In the genomic region with DNA sequence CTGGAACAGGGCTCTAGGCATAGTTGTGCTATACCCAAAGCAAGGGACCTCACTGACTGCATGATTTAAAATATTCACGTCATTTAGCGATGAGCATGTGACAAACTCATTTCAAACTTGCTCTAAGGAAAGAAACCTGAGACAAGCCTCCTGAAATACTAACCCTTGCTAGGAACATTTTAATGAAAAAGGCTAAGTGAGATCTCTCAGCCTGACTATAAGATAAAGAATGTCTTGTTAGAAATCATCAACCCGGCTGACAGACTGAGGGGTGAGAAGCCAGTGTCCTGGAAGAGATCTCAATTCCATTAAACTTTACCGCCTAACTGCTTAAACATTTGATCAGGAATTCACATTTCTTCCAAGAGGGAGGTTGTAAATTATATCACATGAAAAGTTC, we compare ENCODE assay signal across 35 cellular contexts.
"Had no signal": no experiment of that assay in that cellular context is flagged by ENCODE, and none has a peak within 500 bp of the region (broad histone marks: within the 10 kb centered on the region; RNA-seq: fewer than 3 reads in every experiment).

No MANE protein-coding gene starts in this region.

- H3K9me3 Mint-ChIP-seq: activated B cell treated with CpG ODN at 0.5 μM for 24 hours; activated CD4-positive, alpha-beta memory T cell treated with anti-CD3 and anti-CD28 coated beads for 36 hours; activated CD4-positive, alpha-beta T cell treated with anti-CD3 and anti-CD28 coated beads, Interleukin-2, amount 10 ng/mL, durations not matched to agents 24 days and 14 days; activated CD8-positive, alpha-beta T cell treated with anti-CD3 and anti-CD28 coated beads for 36 hours; activated naive CD4-positive, alpha-beta T cell treated with anti-CD3 and anti-CD28 coated beads for 36 hours; activated naive CD4-positive, alpha-beta T cell treated with anti-CD3 and anti-CD28 coated beads, Interleukin-2, amount 50 U/mL, for 72 hours; activated naive CD8-positive, alpha-beta T cell treated with anti-CD3 and anti-CD28 coated beads for 36 hours; activated T-cell treated with anti-CD3 and anti-CD28 coated beads, Interleukin-2, amount 50 U/mL, for 4 hours; activated T-cell treated with anti-CD3 and anti-CD28 coated beads, Interleukin-2, amount 50 U/mL, for 72 hours; activated T-helper 1 cell treated with anti-CD3 and anti-CD28 coated beads, Interleukin-12 subunit alpha, Interleukin-12 subunit beta, Interleukin-2, Interleukin-4 antibody, amounts not matched to agents 30 ng/mL and 10 ng/mL and 1 ng/mL, durations not matched to agents 14 hours and 24 hours and 36 hours; activated T-helper 17 cell treated with anti-CD3 and anti-CD28 coated beads, Interleukin-2, amount 50 U/mL, for 72 hours; T-helper 1 cell treated with Interleukin-12 subunit alpha and Interleukin-12 subunit beta and Interleukin-4 antibody, amounts not matched to agents 30 μg/mL and 1 μg/mL, for 36 hours; T-helper 2 cell treated with Interferon-gamma antibody and Interleukin-4, amounts not matched to agents 5 μg/mL and 100 μg/mL, for 36 hours had no signal

- ATAC-seq: activated CD8-positive, alpha-beta T cell treated with anti-CD3 and anti-CD28 coated beads for 36 hours; activated naive CD4-positive, alpha-beta T cell treated with anti-CD3 and anti-CD28 coated beads, Interleukin-2, amount 50 U/mL, for 72 hours; activated T-cell treated with anti-CD3 and anti-CD28 coated beads, Interleukin-2, amount 50 U/mL, for 4 hours; activated T-cell treated with anti-CD3 and anti-CD28 coated beads, Interleukin-2, amount 50 U/mL, for 72 hours; activated T-helper 17 cell treated with anti-CD3 and anti-CD28 coated beads, Interleukin-2, amount 50 U/mL, for 72 hours; body of pancreas had no signal

- H3K4me3 Mint-ChIP-seq: activated B cell treated with CpG ODN at 0.5 μM for 24 hours; activated CD4-positive, alpha-beta memory T cell treated with anti-CD3 and anti-CD28 coated beads for 36 hours; activated CD4-positive, alpha-beta T cell treated with anti-CD3 and anti-CD28 coated beads, Interleukin-2, amount 10 ng/mL, durations not matched to agents 24 days and 14 days; activated CD8-positive, alpha-beta T cell treated with anti-CD3 and anti-CD28 coated beads for 36 hours; activated naive CD4-positive, alpha-beta T cell treated with anti-CD3 and anti-CD28 coated beads for 36 hours; activated naive CD8-positive, alpha-beta T cell treated with anti-CD3 and anti-CD28 coated beads for 36 hours; activated T-cell treated with anti-CD3 and anti-CD28 coated beads, Interleukin-2, amount 50 U/mL, for 4 hours; activated T-cell treated with anti-CD3 and anti-CD28 coated beads, Interleukin-2, amount 50 U/mL, for 72 hours; activated T-helper 1 cell treated with anti-CD3 and anti-CD28 coated beads, Interleukin-12 subunit alpha, Interleukin-12 subunit beta, Interleukin-2, Interleukin-4 antibody, amounts not matched to agents 30 ng/mL and 10 ng/mL and 1 ng/mL, durations not matched to agents 14 hours and 24 hours and 36 hours; activated T-helper 17 cell treated with anti-CD3 and anti-CD28 coated beads, Interleukin-2, amount 50 U/mL, for 72 hours; T-helper 1 cell treated with Interleukin-12 subunit alpha and Interleukin-12 subunit beta and Interleukin-4 antibody, amounts not matched to agents 30 μg/mL and 1 μg/mL, for 36 hours; T-helper 2 cell treated with Interferon-gamma antibody and Interleukin-4, amounts not matched to agents 5 μg/mL and 100 μg/mL, for 36 hours had no signal

- H3K36me3 Mint-ChIP-seq: activated CD4-positive, alpha-beta memory T cell treated with anti-CD3 and anti-CD28 coated beads for 36 hours; activated naive CD4-positive, alpha-beta T cell treated with anti-CD3 and anti-CD28 coated beads, Interleukin-2, amount 50 U/mL, for 72 hours; activated naive CD8-positive, alpha-beta T cell treated with anti-CD3 and anti-CD28 coated beads for 36 hours had no signal

- H3K27ac Mint-ChIP-seq: activated B cell treated with CpG ODN at 0.5 μM for 24 hours; activated CD4-positive, alpha-beta memory T cell treated with anti-CD3 and anti-CD28 coated beads for 36 hours; activated CD4-positive, alpha-beta T cell treated with anti-CD3 and anti-CD28 coated beads, Interleukin-2, amount 10 ng/mL, durations not matched to agents 24 days and 14 days; activated CD8-positive, alpha-beta T cell treated with anti-CD3 and anti-CD28 coated beads for 36 hours; activated naive CD4-positive, alpha-beta T cell treated with anti-CD3 and anti-CD28 coated beads for 36 hours; activated naive CD4-positive, alpha-beta T cell treated with anti-CD3 and anti-CD28 coated beads, Interleukin-2, amount 50 U/mL, for 72 hours; activated naive CD8-positive, alpha-beta T cell treated with anti-CD3 and anti-CD28 coated beads for 36 hours; activated T-cell treated with anti-CD3 and anti-CD28 coated beads, Interleukin-2, amount 50 U/mL, for 72 hours; activated T-helper 1 cell treated with anti-CD3 and anti-CD28 coated beads, Interleukin-12 subunit alpha, Interleukin-12 subunit beta, Interleukin-2, Interleukin-4 antibody, amounts not matched to agents 30 ng/mL and 10 ng/mL and 1 ng/mL, durations not matched to agents 14 hours and 24 hours and 36 hours; activated T-helper 17 cell treated with anti-CD3 and anti-CD28 coated beads, Interleukin-2, amount 50 U/mL, for 72 hours; T-helper 1 cell treated with Interleukin-12 subunit alpha and Interleukin-12 subunit beta and Interleukin-4 antibody, amounts not matched to agents 30 μg/mL and 1 μg/mL, for 36 hours; T-helper 2 cell treated with Interferon-gamma antibody and Interleukin-4, amounts not matched to agents 5 μg/mL and 100 μg/mL, for 36 hours had no signal

- DNase-seq: activated B cell treated with CpG ODN at 0.5 μM for 24 hours; activated CD4-positive, alpha-beta memory T cell treated with anti-CD3 and anti-CD28 coated beads for 36 hours; activated CD4-positive, alpha-beta T cell treated with anti-CD3 and anti-CD28 coated beads for 4 hours; activated CD4-positive, alpha-beta T cell treated with anti-CD3 and anti-CD28 coated beads, Interleukin-2, amount 10 ng/mL, durations not matched to agents 24 days and 14 days; activated CD4-positive, alpha-beta T cell treated with anti-CD3 and anti-CD28 coated beads, Interleukin-2, amount 50 U/mL, for 1 hour; activated CD4-positive, alpha-beta T cell treated with anti-CD3 and anti-CD28 coated beads, Interleukin-2, amount 50 U/mL, for 4 hours; activated CD4-positive, CD25-positive, alpha-beta regulatory T cell treated with anti-CD3 and anti-CD28 coated beads, Interleukin-2, amount 50 U/mL, for 72 hours; activated CD8-positive, alpha-beta memory T cell treated with anti-CD3 and anti-CD28 coated beads, Interleukin-2, amount 50 U/mL, for 4 hours; activated CD8-positive, alpha-beta T cell treated with anti-CD3 and anti-CD28 coated beads for 36 hours; activated effector memory CD4-positive, alpha-beta T cell treated with anti-CD3 and anti-CD28 coated beads, Interleukin-2, amount 50 U/mL, for 16 hours; activated gamma-delta T cell treated with Interleukin-2 at 50 U/mL for 16 hours; activated naive CD4-positive, alpha-beta T cell; activated naive CD4-positive, alpha-beta T cell treated with anti-CD3 and anti-CD28 coated beads for 36 hours; activated naive CD4-positive, alpha-beta T cell treated with anti-CD3 and anti-CD28 coated beads, Interleukin-2, amount 50 U/mL, for 16 hours; activated naive CD8-positive, alpha-beta T cell treated with anti-CD3 and anti-CD28 coated beads for 36 hours; activated T-cell treated with anti-CD3 and anti-CD28 coated beads for 4 hours; activated T-cell treated with anti-CD3 and anti-CD28 coated beads, Interleukin-2, amount 50 U/mL, for 1 hour; activated T-cell treated with anti-CD3 and anti-CD28 coated beads, Interleukin-2, amount 50 U/mL, for 4 hours; activated T-cell treated with anti-CD3 and anti-CD28 coated beads, Interleukin-2, amount 50 U/mL, for 72 hours; adrenal gland; amniotic stem cell; aorta; body of pancreas; brain microvascular endothelial cell; central memory CD4-positive, alpha-beta T cell; T-helper 1 cell; T-helper 2 cell; T-helper 9 cell had no signal

- H3K4me1 Mint-ChIP-seq: activated B cell treated with CpG ODN at 0.5 μM for 24 hours; activated CD4-positive, alpha-beta T cell treated with anti-CD3 and anti-CD28 coated beads, Interleukin-2, amount 10 ng/mL, durations not matched to agents 24 days and 14 days; activated naive CD8-positive, alpha-beta T cell treated with anti-CD3 and anti-CD28 coated beads for 36 hours; activated T-helper 17 cell treated with anti-CD3 and anti-CD28 coated beads, Interleukin-2, amount 50 U/mL, for 72 hours had no signal

- H3K36me3 ChIP-seq: adrenal gland, brain microvascular endothelial cell, breast epithelium had no signal

- H3K27ac ChIP-seq: adrenal gland, body of pancreas, brain microvascular endothelial cell, breast epithelium, VCaP had no signal

- H3K9me3 ChIP-seq: adrenal gland, body of pancreas, breast epithelium had no signal

- H3K4me1 ChIP-seq: adrenal gland, body of pancreas, breast epithelium had no signal

- H3K4me3 ChIP-seq: adrenal gland, body of pancreas, breast epithelium had no signal

- H3K27me3 ChIP-seq: adrenal gland, body of pancreas, brain microvascular endothelial cell had no signal
